Comparison of ENCODE assay signal across 8 cellular contexts in genomic region chr1:25198731-25199231, GRCh38. TPM values are rescaled to one million over a fixed set of nuclear protein-coding genes. Genes with fewer than 3 reads are reported as not detected.
A peak's percentile ranks its signal among the peaks of the same experiment; 100 is the strongest.
DNase-seq lines count a peak whose midpoint lies in the region; TF ChIP-seq lines count a peak whose summit lies in the region.

No MANE protein-coding gene starts in this region.

- H3K27me3 ChIP-seq in esophagus squamous epithelium, result no peaks in the 10 kb centered on the region
- H3K27me3 ChIP-seq in uterus, result no peaks in the 10 kb centered on the region

- intact Hi-C loops in esophagus squamous epithelium (cut with DNase I) (no loop called here), uterus (cut with DNase I; ENCODE audit: low total_unique reads) (no loop called here)

- peaks cover 4% of the 10 kb centered on the region for H3K4me1 Mint-ChIP-seq in T-helper 2 cell treated with Interferon-gamma antibody and Interleukin-4, amounts not matched to agents 5 μg/mL and 100 μg/mL, for 36 hours (ENCODE audit: low read depth)

- no peaks in the 10 kb centered on the region for H3K36me3 Mint-ChIP-seq in T-helper 2 cell treated with Interferon-gamma antibody and Interleukin-4, amounts not matched to agents 5 μg/mL and 100 μg/mL, for 36 hours (ENCODE audit: low read depth)

- CTCF ChIA-PET in AG04449 (lab: Yijun Ruan, JAX), result interaction anchor here (1.3 to 3.0 kb wide), 5 partner anchors 8 to 162 kb away, joined by 3 to 7 read pairs (median 5); no protein-coding TSS in a partner anchor

- H3K9me3 Mint-ChIP-seq in T-helper 2 cell treated with Interferon-gamma antibody and Interleukin-4, amounts not matched to agents 5 μg/mL and 100 μg/mL, for 36 hours, result no peaks in the 10 kb centered on the region

- TF ChIP-seq POLR2A in esophagus squamous epithelium (IDR thresholded peaks at IDR 0.05) (no peak), uterus (IDR thresholded peaks at IDR 0.05) (no peak)

- no peak overlapping the region for H3K27ac Mint-ChIP-seq in T-helper 2 cell treated with Interferon-gamma antibody and Interleukin-4, amounts not matched to agents 5 μg/mL and 100 μg/mL, for 36 hours

- H3K9me3 ChIP-seq in esophagus squamous epithelium (no peaks in the 10 kb centered on the region), uterus (no peaks in the 10 kb centered on the region)

- in situ Hi-C loops in astrocyte of the spinal cord (cut with HindIII; ENCODE audit: low sequenced_read_pairs), result no loop called here

- H3K4me1 ChIP-seq in esophagus squamous epithelium (peaks cover 5 to 45% (median 15%) of the 10 kb centered on the region in 3 donors), uterus (no peaks in the 10 kb centered on the region)

- H3K36me3 ChIP-seq in esophagus squamous epithelium (no peaks in the 10 kb centered on the region), uterus (no peaks in the 10 kb centered on the region)

- 48 to 56% methylated on average over 15 to 16 of the region's 18 CpGs for WGBS in esophagus squamous epithelium, 2 donors

- no peak for DNase-seq in AG04449 (ENCODE audit: low read depth, low spot score)
- DNase-seq in Jurkat, Clone E6-1 (ENCODE audit: low read depth, low spot score), result peak; percentile 52
- DNase-seq in astrocyte of the spinal cord (ENCODE audit: low read depth, low spot score), result peak; percentile 5
- DNase-seq in mucosa of gallbladder (ENCODE audit: low spot score), result peak; percentile 58
- DNase-seq in T-helper 2 cell treated with Interferon-gamma antibody and Interleukin-4, amounts not matched to agents 5 μg/mL and 100 μg/mL, for 36 hours (ENCODE audit: low spot score), result no peak
- no peak for DNase-seq in esophagus squamous epithelium (lab: John Stamatoyannopoulos, UW)
- DNase-seq in uterus, result no peak
- DNase-seq in germinal center (ENCODE audit: low spot score), result no peak

- H3K27me3 Mint-ChIP-seq in T-helper 2 cell treated with Interferon-gamma antibody and Interleukin-4, amounts not matched to agents 5 μg/mL and 100 μg/mL, for 36 hours (ENCODE audit: low read depth), result peaks cover 7% of the 10 kb centered on the region

- no peak for TF ChIP-seq CTCF in AG04449 (IDR thresholded peaks at IDR 0.05; ENCODE audit: insufficient read depth, low read length, missing control alignments)
- TF ChIP-seq CTCF in astrocyte of the spinal cord (IDR thresholded peaks at IDR 0.05; ENCODE audit: low read depth, low read length), result no peak
- no peak for TF ChIP-seq CTCF in esophagus squamous epithelium (IDR thresholded peaks at IDR 0.05)
- TF ChIP-seq CTCF in uterus (IDR thresholded peaks at IDR 0.05), result no peak

- peak overlapping the region; percentile 29 for H3K4me3 ChIP-seq in AG04449 (ENCODE audit: low read depth, low read length)
- peak overlapping the region; percentile 23 for H3K4me3 ChIP-seq in Jurkat, Clone E6-1 (ENCODE audit: low read length)
- H3K4me3 ChIP-seq in astrocyte of the spinal cord (ENCODE audit: low read depth, low read length), result no peak overlapping the region
- H3K4me3 ChIP-seq in esophagus squamous epithelium, result no peak overlapping the region
- H3K4me3 ChIP-seq in uterus, result no peak overlapping the region

- H3K27ac ChIP-seq in esophagus squamous epithelium (peak overlapping the region in 1 of 4 donors; percentile 47), uterus (peak overlapping the region in 1 of 2 donors; percentile 20)

- POLR2A ChIA-PET in AG04449 (lab: Yijun Ruan, JAX), result no interaction called here

- no peak overlapping the region for H3K4me3 Mint-ChIP-seq in T-helper 2 cell treated with Interferon-gamma antibody and Interleukin-4, amounts not matched to agents 5 μg/mL and 100 μg/mL, for 36 hours

RNA-seq across cellular contexts. Expression of gene SYF2, which starts 33.5 kb away (rescaled TPM):
- polyA plus RNA-seq in Jurkat, Clone E6-1 (2012; ENCODE audit: insufficient read depth, insufficient read length), result 56.3 TPM
- total RNA-seq in mucosa of gallbladder (54.9 TPM), esophagus squamous epithelium (10 to 100 TPM; 14.5 to 53.2 (median 37.1) TPM), uterus (10 to 100 TPM; 45.3 to 52.1 (median 47.9) TPM)

RNA-seq across cellular contexts. Expression of gene RSRP1, which starts 48.5 kb away (rescaled TPM):
- polyA plus RNA-seq in Jurkat, Clone E6-1 (2012; ENCODE audit: insufficient read depth, insufficient read length), result 104 TPM
- total RNA-seq in mucosa of gallbladder (192 TPM), esophagus squamous epithelium (10 to 100 TPM; 31.4 to 99.8 (median 51.0) TPM), uterus (100 to 1,000 TPM; 103 to 232 (median 141) TPM)

Comparison
In these comparisons a context has a peak if more than half of its experiments do, and no peak if none do; other contexts are left out.
1. DNase-seq: peak in Jurkat, Clone E6-1 (single experiment), astrocyte of the spinal cord (single experiment) and mucosa of gallbladder (single experiment); none in AG04449 (single experiment), T-helper 2 cell treated with Interferon-gamma antibody and Interleukin-4, amounts not matched to agents 5 μg/mL and 100 μg/mL, for 36 hours (single experiment), esophagus squamous epithelium (single experiment), uterus (0 of 2) and germinal center (single experiment).
2. H3K4me3 ChIP-seq: peak in AG04449 (single experiment) and Jurkat, Clone E6-1 (single experiment); none in astrocyte of the spinal cord (single experiment), esophagus squamous epithelium (0 of 4) and uterus (0 of 2).